24 cellular contexts compared by ENCODE assay signal in the genomic region with DNA sequence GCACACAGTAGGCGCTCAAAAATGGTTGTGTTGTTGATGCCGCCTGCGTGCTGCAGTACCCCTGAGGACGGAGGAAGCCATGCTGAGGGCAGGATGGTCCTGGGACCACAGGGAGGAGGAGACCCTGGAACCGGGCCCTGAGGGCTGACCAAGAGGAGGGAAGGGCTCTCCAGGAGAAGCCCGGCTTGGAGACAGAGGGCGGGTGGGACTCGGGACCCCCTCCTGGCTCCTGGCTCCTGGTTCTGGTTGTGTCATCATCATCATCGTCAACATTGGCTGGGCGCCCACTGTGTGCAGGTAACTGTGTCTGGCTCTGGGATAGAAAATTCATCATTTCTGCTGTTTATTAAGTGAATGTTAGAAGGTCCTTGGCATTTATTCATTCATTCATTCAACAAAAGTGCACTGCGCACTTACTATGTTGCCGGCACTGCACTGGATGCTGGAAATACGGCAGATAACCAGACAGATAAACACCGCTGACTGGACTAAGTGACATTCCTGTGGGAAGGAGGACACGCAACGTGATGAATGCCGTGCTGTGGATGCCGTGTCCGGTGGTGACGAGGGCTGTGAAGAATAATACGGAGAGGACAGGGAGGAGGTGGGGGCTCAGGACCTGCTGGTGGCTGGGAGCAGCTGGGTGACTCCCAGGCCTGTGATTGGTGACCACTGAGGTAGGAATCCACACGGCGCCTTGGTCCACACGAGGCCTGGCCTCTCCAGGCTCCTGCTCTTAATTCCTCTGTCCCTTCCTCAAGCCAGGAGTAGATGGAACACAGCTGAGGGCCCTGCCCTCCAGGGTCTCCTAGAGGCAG. TPM values are rescaled to one million over a fixed set of nuclear protein-coding genes. Genes with fewer than 3 reads are reported as not detected.
"Had no signal": no experiment of that assay in that cellular context is flagged by ENCODE, and none has a peak within 500 bp of the region (broad histone marks: within the 10 kb centered on the region; RNA-seq: fewer than 3 reads in every experiment).

No MANE protein-coding gene starts in this region.

- H3K27me3 Mint-ChIP-seq: activated naive CD8-positive, alpha-beta T cell treated with anti-CD3 and anti-CD28 coated beads, Interleukin-2, amount 10 ng/mL, durations not matched to agents 7 days and 5 days had no signal

- H3K27me3 ChIP-seq: upper lobe of left lung had no signal

- H3K4me3 ChIP-seq: prostate gland, upper lobe of left lung had no signal

- H3K9me3 Mint-ChIP-seq: activated naive CD4-positive, alpha-beta T cell treated with anti-CD3 and anti-CD28 coated beads for 36 hours; activated naive CD8-positive, alpha-beta T cell treated with anti-CD3 and anti-CD28 coated beads, Interleukin-2, amount 10 ng/mL, durations not matched to agents 7 days and 5 days; activated T-cell treated with anti-CD3 and anti-CD28 coated beads, Interleukin-2, amount 50 U/mL, for 4 hours; nephron had no signal

- H3K27ac Mint-ChIP-seq: activated naive CD4-positive, alpha-beta T cell treated with anti-CD3 and anti-CD28 coated beads for 36 hours; activated naive CD8-positive, alpha-beta T cell treated with anti-CD3 and anti-CD28 coated beads, Interleukin-2, amount 10 ng/mL, durations not matched to agents 7 days and 5 days; nephron had no signal

- H3K36me3 ChIP-seq: prostate gland, upper lobe of left lung had no signal

- H3K4me3 Mint-ChIP-seq: activated naive CD4-positive, alpha-beta T cell treated with anti-CD3 and anti-CD28 coated beads for 36 hours; activated naive CD8-positive, alpha-beta T cell treated with anti-CD3 and anti-CD28 coated beads, Interleukin-2, amount 10 ng/mL, durations not matched to agents 7 days and 5 days; activated T-cell treated with anti-CD3 and anti-CD28 coated beads, Interleukin-2, amount 50 U/mL, for 4 hours; nephron had no signal

- H3K36me3 Mint-ChIP-seq: activated naive CD8-positive, alpha-beta T cell treated with anti-CD3 and anti-CD28 coated beads, Interleukin-2, amount 10 ng/mL, durations not matched to agents 7 days and 5 days had no signal

- ATAC-seq: activated T-cell treated with anti-CD3 and anti-CD28 coated beads, Interleukin-2, amount 50 U/mL, for 4 hours; foreskin keratinocyte; left lobe of liver had no signal

- DNase-seq: activated CD4-positive, alpha-beta T cell treated with anti-CD3 and anti-CD28 coated beads for 4 hours; activated CD4-positive, alpha-beta T cell treated with anti-CD3 and anti-CD28 coated beads, Interleukin-2, amount 50 U/mL, for 48 hours; activated CD8-positive, alpha-beta memory T cell treated with anti-CD3 and anti-CD28 coated beads, Interleukin-2, amount 50 U/mL, for 48 hours; activated naive CD4-positive, alpha-beta T cell treated with anti-CD3 and anti-CD28 coated beads for 36 hours; activated T-cell treated with anti-CD3 and anti-CD28 coated beads, Interleukin-2, amount 50 U/mL, for 4 hours; amygdala; dermis blood vessel endothelial cell; effector memory CD4-positive, alpha-beta T cell; foreskin keratinocyte; kidney; mammary epithelial cell; stimulated activated CD4-positive, alpha-beta T cell treated with anti-CD3 and anti-CD28 coated beads, Interleukin-4, amount 100 ng/mL, for 24 hours; stimulated activated naive CD4-positive, alpha-beta T cell treated with Interleukin-2 at 50 U/mL for 16 hours; T-helper 9 cell; upper lobe of left lung had no signal

RNA-seq across cellular contexts. Expression of a gene that starts 35.3 kb away (rescaled TPM):
- total RNA-seq: activated CD8-positive, alpha-beta memory T cell treated with anti-CD3 and anti-CD28 coated beads for 36 hours; activated naive CD8-positive, alpha-beta T cell treated with anti-CD3 and anti-CD28 coated beads, Interleukin-2, amount 10 ng/mL, durations not matched to agents 7 days and 5 days; foreskin keratinocyte; glomerular endothelial cell; myocyte; T-helper 1 cell treated with Interleukin-12 subunit alpha and Interleukin-12 subunit beta and Interleukin-4 antibody, amounts not matched to agents 30 ng/mL and 1 ng/mL, for 36 hours had no signal

RNA-seq across cellular contexts. Expression of a gene that starts 55.0 kb away (rescaled TPM):
- total RNA-seq: dermis blood vessel endothelial cell, glomerular endothelial cell, left lobe of liver, mammary epithelial cell, omental fat pad had no signal
